ENCODE assay signal across 12 cellular contexts in genomic region chr9:73916016-73916673, GRCh38.
DNase-seq lines count a peak whose midpoint lies in the region; ATAC-seq and TF ChIP-seq lines count a peak whose summit lies in the region.
"Had no signal": no experiment of that assay in that cellular context is flagged by ENCODE, and none has a peak within 500 bp of the region (broad histone marks: within the 10 kb centered on the region; RNA-seq: fewer than 3 reads in every experiment).

No MANE protein-coding gene starts in this region.

- no peaks in the 10 kb centered on the region for H3K4me1 Mint-ChIP-seq in activated CD4-positive, alpha-beta T cell treated with anti-CD3 and anti-CD28 coated beads, Interleukin-2, amount 10 ng/mL, durations not matched to agents 7 days and 5 days
- H3K4me1 Mint-ChIP-seq: activated naive CD4-positive, alpha-beta T cell treated with anti-CD3 and anti-CD28 coated beads, Interleukin-2, amount 50 U/mL, for 24 hours; mesothelial cell of epicardium; stimulated activated naive CD8-positive, alpha-beta T cell treated with anti-CD3 and anti-CD28 coated beads, Interleukin-15, amount 100 ng/mL, for 72 hours had no signal

- POLR2A ChIA-PET in activated CD4-positive, alpha-beta T cell treated with anti-CD3 and anti-CD28 coated beads, Interleukin-2, amount 10 ng/mL, durations not matched to agents 7 days and 5 days (lab: Charles Lee): no interaction called here

- H3K27me3 ChIP-seq in right lobe of liver (no peaks in the 10 kb centered on the region), adrenal gland (no peaks in the 10 kb centered on the region)

- DNase-seq in D341Med (ENCODE audit: low spot score) (peak; percentile 28), KBM-7 (peak; percentile 3), T47D (ENCODE audit: low read depth in 1 of 2, low spot score in 1 of 2) (peak; percentile 7 to 78), right lobe of liver (no peak), adrenal gland (no peak), activated gamma-delta T cell (lab: John Stamatoyannopoulos, UW) (no peak)
- DNase-seq in activated CD4-positive, alpha-beta T cell treated with anti-CD3 and anti-CD28 coated beads, Interleukin-2, amount 10 ng/mL, durations not matched to agents 7 days and 5 days: no peak
- DNase-seq: NCI-H526 treated with DMSO at 0.1 percent for 48 hours; stimulated activated naive CD8-positive, alpha-beta T cell treated with anti-CD3 and anti-CD28 coated beads, Interleukin-15, amount 100 ng/mL, for 72 hours had no signal

- no peak for TF ChIP-seq POLR2A in right lobe of liver (IDR thresholded peaks at IDR 0.05)
- no peak for TF ChIP-seq POLR2A in adrenal gland (IDR thresholded peaks at IDR 0.05)

- intact Hi-C loops in right lobe of liver (cut with DNase I): no loop called here
- intact Hi-C loops in adrenal gland (cut with DNase I): no loop called here

- in situ Hi-C loops in KBM-7 (cut with MboI; ENCODE audit: low pct_unique_long_range_greater_than_20kb, low sequenced_read_pairs) (no loop called here), T47D (cut with HindIII; ENCODE audit: low pct_unique_long_range_greater_than_20kb, low sequenced_read_pairs) (no loop called here)

- CTCF ChIA-PET in activated CD4-positive, alpha-beta T cell treated with anti-CD3 and anti-CD28 coated beads, Interleukin-2, amount 10 ng/mL, durations not matched to agents 7 days and 5 days (lab: Charles Lee): no interaction called here

- H3K9me3 Mint-ChIP-seq in activated CD4-positive, alpha-beta T cell treated with anti-CD3 and anti-CD28 coated beads, Interleukin-2, amount 10 ng/mL, durations not matched to agents 7 days and 5 days: no peaks in the 10 kb centered on the region
- H3K9me3 Mint-ChIP-seq: activated naive CD4-positive, alpha-beta T cell treated with anti-CD3 and anti-CD28 coated beads, Interleukin-2, amount 50 U/mL, for 24 hours; mesothelial cell of epicardium; stimulated activated naive CD8-positive, alpha-beta T cell treated with anti-CD3 and anti-CD28 coated beads, Interleukin-15, amount 100 ng/mL, for 72 hours had no signal

- H3K36me3 ChIP-seq in right lobe of liver: no peaks in the 10 kb centered on the region
- H3K36me3 ChIP-seq in adrenal gland (replicated peaks in 1 of 2): no peaks in the 10 kb centered on the region

- H3K9me3 ChIP-seq in right lobe of liver (no peaks in the 10 kb centered on the region), adrenal gland (replicated peaks in 1 of 3) (no peaks in the 10 kb centered on the region)

- 45% methylated on average over 5 of the region's 6 CpGs for WGBS in right lobe of liver (ENCODE audit: insufficient coverage, low coverage, low lambda C conversion rate, missing lambda C conversion rate)
- WGBS in adrenal gland, 4 donors: 53 to 60% (median 56%) methylated on average over 6 of the region's 6 CpGs

- no peak overlapping the region for H3K4me3 Mint-ChIP-seq in activated CD4-positive, alpha-beta T cell treated with anti-CD3 and anti-CD28 coated beads, Interleukin-2, amount 10 ng/mL, durations not matched to agents 7 days and 5 days
- H3K4me3 Mint-ChIP-seq: activated naive CD4-positive, alpha-beta T cell treated with anti-CD3 and anti-CD28 coated beads, Interleukin-2, amount 50 U/mL, for 24 hours; mesothelial cell of epicardium; stimulated activated naive CD8-positive, alpha-beta T cell treated with anti-CD3 and anti-CD28 coated beads, Interleukin-15, amount 100 ng/mL, for 72 hours had no signal

- peak; percentile 10 to 32 (median 22) for TF ChIP-seq CTCF in right lobe of liver (IDR thresholded peaks at IDR 0.05)
- TF ChIP-seq CTCF in adrenal gland (IDR thresholded peaks at IDR 0.05): no peak

- peak; percentile 52 to 71 (median 66) for ATAC-seq in right lobe of liver
- ATAC-seq in HG03045 (IDR thresholded peaks at IDR 0.05; ENCODE audit: unreplicated experiment): no peak
- ATAC-seq: stimulated activated naive CD8-positive, alpha-beta T cell treated with anti-CD3 and anti-CD28 coated beads, Interleukin-15, amount 100 ng/mL, for 72 hours had no signal

- no peak overlapping the region for H3K27ac Mint-ChIP-seq in activated CD4-positive, alpha-beta T cell treated with anti-CD3 and anti-CD28 coated beads, Interleukin-2, amount 10 ng/mL, durations not matched to agents 7 days and 5 days
- H3K27ac Mint-ChIP-seq: activated naive CD4-positive, alpha-beta T cell treated with anti-CD3 and anti-CD28 coated beads, Interleukin-2, amount 50 U/mL, for 24 hours; mesothelial cell of epicardium; stimulated activated naive CD8-positive, alpha-beta T cell treated with anti-CD3 and anti-CD28 coated beads, Interleukin-15, amount 100 ng/mL, for 72 hours had no signal

- no peaks in the 10 kb centered on the region for H3K4me1 ChIP-seq in right lobe of liver
- H3K4me1 ChIP-seq in adrenal gland (replicated peaks in 1 of 2): no peaks in the 10 kb centered on the region

- no peaks in the 10 kb centered on the region for H3K36me3 Mint-ChIP-seq in activated CD4-positive, alpha-beta T cell treated with anti-CD3 and anti-CD28 coated beads, Interleukin-2, amount 10 ng/mL, durations not matched to agents 7 days and 5 days (ENCODE audit: low read depth)
- H3K36me3 Mint-ChIP-seq: activated naive CD4-positive, alpha-beta T cell treated with anti-CD3 and anti-CD28 coated beads, Interleukin-2, amount 50 U/mL, for 24 hours; mesothelial cell of epicardium had no signal

- H3K4me3 ChIP-seq in right lobe of liver (no peak overlapping the region), adrenal gland (no peak overlapping the region)

- H3K27me3 Mint-ChIP-seq in activated CD4-positive, alpha-beta T cell treated with anti-CD3 and anti-CD28 coated beads, Interleukin-2, amount 10 ng/mL, durations not matched to agents 7 days and 5 days: no peaks in the 10 kb centered on the region
- H3K27me3 Mint-ChIP-seq: activated naive CD4-positive, alpha-beta T cell treated with anti-CD3 and anti-CD28 coated beads, Interleukin-2, amount 50 U/mL, for 24 hours; stimulated activated naive CD8-positive, alpha-beta T cell treated with anti-CD3 and anti-CD28 coated beads, Interleukin-15, amount 100 ng/mL, for 72 hours had no signal

- H3K27ac ChIP-seq in right lobe of liver: no peak overlapping the region
- H3K27ac ChIP-seq in adrenal gland: no peak overlapping the region

Comparison
In these comparisons a context has a peak if more than half of its experiments do, and no peak if none do; other contexts are left out.
1. DNase-seq: peak in D341Med (single experiment), KBM-7 (single experiment) and T47D (2 of 2); none in right lobe of liver (0 of 3), activated CD4-positive, alpha-beta T cell treated with anti-CD3 and anti-CD28 coated beads, Interleukin-2, amount 10 ng/mL, durations not matched to agents 7 days and 5 days (single experiment), adrenal gland (0 of 7) and activated gamma-delta T cell (single experiment).
2. CTCF ChIP-seq: peak in right lobe of liver (4 of 4); none in adrenal gland (0 of 6).